20 cellular contexts compared by ENCODE assay signal in genomic region chr12:96850676-96851075, GRCh38.
"Had no signal": no experiment of that assay in that cellular context is flagged by ENCODE, and none has a peak within 500 bp of the region (broad histone marks: within the 10 kb centered on the region; RNA-seq: fewer than 3 reads in every experiment).

No MANE protein-coding gene starts in this region.

- DNase-seq: effector memory CD4-positive, alpha-beta T cell; gastrocnemius medialis; glutamatergic neuron; immature natural killer cell; left colon; left ventricle myocardium superior; mesenchymal stem cell; naive B cell; sigmoid colon; stimulated activated CD4-positive, alpha-beta T cell treated with anti-CD3 and anti-CD28 coated beads, Interleukin-2, amount 100 ng/mL, for 24 hours; stimulated activated CD4-positive, alpha-beta T cell treated with anti-CD3 and anti-CD28 coated beads, Interleukin-4, amount 100 ng/mL, for 4 hours; stimulated activated naive B cell treated with anti-CD40 and anti-IgM and Interleukin-4, amounts not matched to agents 10 μg/mL and 1 μg/mL and 100 μg/mL, for 72 hours; stomach; substantia nigra; transverse colon had no signal

- ATAC-seq: gastrocnemius medialis; left colon; left ventricle myocardium superior; stimulated activated naive B cell treated with anti-CD40 and anti-IgM and Interleukin-4, amounts not matched to agents 10 μg/mL and 1 μg/mL and 100 μg/mL, for 72 hours had no signal

- H3K36me3 ChIP-seq: esophagus muscularis mucosa, gastrocnemius medialis, right atrium auricular region, sigmoid colon, stomach, thoracic aorta, transverse colon had no signal

- H3K4me1 ChIP-seq: esophagus muscularis mucosa, gastrocnemius medialis, right atrium auricular region, sigmoid colon, stomach, transverse colon had no signal

- H3K27me3 ChIP-seq: esophagus muscularis mucosa, gastrocnemius medialis, right atrium auricular region, sigmoid colon, stomach, transverse colon had no signal

- H3K4me3 ChIP-seq: esophagus muscularis mucosa, gastrocnemius medialis, lung, right atrium auricular region, sigmoid colon, skin epidermis, stomach, thoracic aorta, transverse colon had no signal

- H3K27ac ChIP-seq: esophagus muscularis mucosa, gastrocnemius medialis, right atrium auricular region, sigmoid colon, skin epidermis, stomach, thoracic aorta, transverse colon had no signal
